ENCODE assay signal across 8 cellular contexts in the genomic region with DNA sequence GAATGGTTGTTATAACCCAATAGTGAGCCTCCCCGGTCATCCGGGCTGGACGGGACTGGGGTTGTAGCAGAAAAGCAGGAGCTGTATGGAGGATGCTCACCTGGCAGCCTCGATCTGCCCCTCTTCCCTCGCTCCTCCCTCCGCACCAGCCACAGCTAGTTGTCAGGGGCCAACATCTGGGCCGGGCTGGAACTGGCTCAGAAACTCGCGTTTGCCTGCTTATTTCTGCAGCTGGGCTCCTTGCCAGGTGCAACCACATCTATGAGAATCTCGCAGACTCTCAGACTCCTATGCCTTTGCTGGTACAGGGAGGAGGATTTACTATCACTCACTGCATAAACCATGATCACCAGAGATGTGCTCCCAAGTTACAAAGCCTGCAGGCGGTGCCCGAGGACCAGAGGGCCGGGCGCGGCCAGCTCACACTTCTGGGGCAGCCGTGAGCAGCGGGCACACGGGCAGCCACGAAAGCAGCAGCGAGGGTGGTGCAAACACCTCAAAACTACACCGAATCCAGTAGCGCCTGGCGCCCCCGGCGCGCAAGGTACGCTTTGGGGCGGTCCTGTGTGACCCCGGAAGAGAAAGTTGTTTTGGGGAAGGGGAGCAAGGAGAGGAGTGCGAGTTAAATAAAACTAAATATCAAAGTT. TPM values are rescaled to one million over a fixed set of nuclear protein-coding genes. Genes with fewer than 3 reads are reported as not detected.
A peak's percentile ranks its signal among the peaks of the same experiment; 100 is the strongest.
DNase-seq lines count a peak whose midpoint lies in the region; ATAC-seq and TF ChIP-seq lines count a peak whose summit lies in the region.

No MANE protein-coding gene starts in this region.

- intact Hi-C loops in left colon (cut with DNase I, micrococcal nuclease) = no loop called here

- TF ChIP-seq CTCF in GM13977 (IDR thresholded peaks at IDR 0.05; ENCODE audit: extremely low read depth, insufficient read depth, missing control alignments) = peak; percentile 12
- no peak for TF ChIP-seq CTCF in WTC11 (IDR thresholded peaks at IDR 0.05)

- H3K27ac ChIP-seq in cingulate gyrus (ENCODE audit: low read depth, low read length) = peak overlapping the region; percentile 88

- peak overlapping the region; percentile 95 for H3K4me3 Mint-ChIP-seq in WTC11

- H3K27ac Mint-ChIP-seq in WTC11 = peak overlapping the region; percentile 98

- peaks cover 20% of the 10 kb centered on the region for H3K27me3 Mint-ChIP-seq in WTC11 (ENCODE audit: low read depth)

- peaks cover 26% of the 10 kb centered on the region for H3K4me1 Mint-ChIP-seq in WTC11

- peak; percentile 45 for ATAC-seq in HG02852 (IDR thresholded peaks at IDR 0.05; ENCODE audit: unreplicated experiment)
- peak; percentile 42 for ATAC-seq in WTC11
- ATAC-seq in left colon = peak; percentile 76

- CTCF ChIA-PET in WTC11 (lab: Charles Lee) = interaction anchor here (0.7 to 5.0 kb wide), 10 partner anchors 11 to 301 kb away, joined by 3 to 51 read pairs (median 8); no protein-coding TSS in a partner anchor

- peak; percentile 37 for DNase-seq in 8988T
- peak; percentile 69 for DNase-seq in GM13977 (ENCODE audit: low spot score)
- peak; percentile 65 for DNase-seq in NCI-H2029 (lab: John Stamatoyannopoulos, UW)
- DNase-seq in WTC11 (ENCODE audit: low spot score) = peak; percentile 54
- DNase-seq in left colon = peak; percentile 81 to 82
- peak; percentile 46 for DNase-seq in stimulated activated CD4-positive, alpha-beta T cell treated with anti-CD3 and anti-CD28 coated beads, Interleukin-1b, Interleukin-23, amount 100 ng/mL, for 48 hours

- in situ Hi-C loops in GM13977 (cut with MboI; ENCODE audit: low pct_unique_long_range_greater_than_20kb, low sequenced_read_pairs, unreplicated experiment) = no loop called here

- POLR2A ChIA-PET in WTC11 (lab: Charles Lee) = interaction anchor here (0.7 to 1.9 kb wide), 6 partner anchors 21 to 162 kb away, joined by 3 to 11 read pairs (median 3); no protein-coding TSS in a partner anchor

- H3K36me3 Mint-ChIP-seq in WTC11 = peaks cover 11% of the 10 kb centered on the region

- H3K9me3 Mint-ChIP-seq in WTC11 = peaks cover 14% of the 10 kb centered on the region

TF ChIP-seq in WTC11, 78 proteins besides CTCF, POLR2A, EP300 and RAD21:
- TF ChIP-seq ETV6 (CRISPR knock-in tag; IDR thresholded peaks at IDR 0.05) (0 out of 2 replicates have a peak, but pooled peaks have one; percentile 7), EMX1 (CRISPR knock-in tag; IDR thresholded peaks at IDR 0.05) (no peak), ZNF263 (CRISPR knock-in tag; IDR thresholded peaks at IDR 0.05; ENCODE audit: low read depth) (peak; percentile 72; the same call in 1 of the 2 replicates), ZNF219 (CRISPR knock-in tag; IDR thresholded peaks at IDR 0.05; ENCODE audit: borderline replicate concordance) (no peak), ATF1 (CRISPR knock-in tag; IDR thresholded peaks at IDR 0.05) (no peak), FOXP1 (CRISPR knock-in tag; IDR thresholded peaks at IDR 0.05; ENCODE audit: borderline replicate concordance) (0 out of 2 replicates have a peak, but pooled peaks have one; percentile 14)
- TF ChIP-seq, protein P1, sequence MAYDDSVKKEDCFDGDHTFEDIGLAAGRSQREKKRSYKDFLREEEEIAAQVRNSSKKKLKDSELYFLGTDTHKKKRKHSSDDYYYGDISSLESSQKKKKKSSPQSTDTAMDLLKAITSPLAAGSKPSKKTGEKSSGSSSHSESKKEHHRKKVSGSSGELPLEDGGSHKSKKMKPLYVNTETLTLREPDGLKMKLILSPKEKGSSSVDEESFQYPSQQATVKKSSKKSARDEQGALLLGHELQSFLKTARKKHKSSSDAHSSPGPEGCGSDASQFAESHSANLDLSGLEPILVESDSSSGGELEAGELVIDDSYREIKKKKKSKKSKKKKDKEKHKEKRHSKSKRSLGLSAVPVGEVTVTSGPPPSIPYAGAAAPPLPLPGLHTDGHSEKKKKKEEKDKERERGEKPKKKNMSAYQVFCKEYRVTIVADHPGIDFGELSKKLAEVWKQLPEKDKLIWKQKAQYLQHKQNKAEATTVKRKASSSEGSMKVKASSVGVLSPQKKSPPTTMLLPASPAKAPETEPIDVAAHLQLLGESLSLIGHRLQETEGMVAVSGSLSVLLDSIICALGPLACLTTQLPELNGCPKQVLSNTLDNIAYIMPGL (CRISPR knock-in tag; IDR thresholded peaks at IDR 0.05) = peak; percentile 42; the same call in 1 of the 2 replicates
- TF ChIP-seq, protein P2, sequence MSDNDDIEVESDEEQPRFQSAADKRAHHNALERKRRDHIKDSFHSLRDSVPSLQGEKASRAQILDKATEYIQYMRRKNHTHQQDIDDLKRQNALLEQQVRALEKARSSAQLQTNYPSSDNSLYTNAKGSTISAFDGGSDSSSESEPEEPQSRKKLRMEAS (CRISPR knock-in tag; IDR thresholded peaks at IDR 0.05) = peak; percentile 11; the same call in 1 of the 2 replicates
- TF ChIP-seq, protein P3, sequence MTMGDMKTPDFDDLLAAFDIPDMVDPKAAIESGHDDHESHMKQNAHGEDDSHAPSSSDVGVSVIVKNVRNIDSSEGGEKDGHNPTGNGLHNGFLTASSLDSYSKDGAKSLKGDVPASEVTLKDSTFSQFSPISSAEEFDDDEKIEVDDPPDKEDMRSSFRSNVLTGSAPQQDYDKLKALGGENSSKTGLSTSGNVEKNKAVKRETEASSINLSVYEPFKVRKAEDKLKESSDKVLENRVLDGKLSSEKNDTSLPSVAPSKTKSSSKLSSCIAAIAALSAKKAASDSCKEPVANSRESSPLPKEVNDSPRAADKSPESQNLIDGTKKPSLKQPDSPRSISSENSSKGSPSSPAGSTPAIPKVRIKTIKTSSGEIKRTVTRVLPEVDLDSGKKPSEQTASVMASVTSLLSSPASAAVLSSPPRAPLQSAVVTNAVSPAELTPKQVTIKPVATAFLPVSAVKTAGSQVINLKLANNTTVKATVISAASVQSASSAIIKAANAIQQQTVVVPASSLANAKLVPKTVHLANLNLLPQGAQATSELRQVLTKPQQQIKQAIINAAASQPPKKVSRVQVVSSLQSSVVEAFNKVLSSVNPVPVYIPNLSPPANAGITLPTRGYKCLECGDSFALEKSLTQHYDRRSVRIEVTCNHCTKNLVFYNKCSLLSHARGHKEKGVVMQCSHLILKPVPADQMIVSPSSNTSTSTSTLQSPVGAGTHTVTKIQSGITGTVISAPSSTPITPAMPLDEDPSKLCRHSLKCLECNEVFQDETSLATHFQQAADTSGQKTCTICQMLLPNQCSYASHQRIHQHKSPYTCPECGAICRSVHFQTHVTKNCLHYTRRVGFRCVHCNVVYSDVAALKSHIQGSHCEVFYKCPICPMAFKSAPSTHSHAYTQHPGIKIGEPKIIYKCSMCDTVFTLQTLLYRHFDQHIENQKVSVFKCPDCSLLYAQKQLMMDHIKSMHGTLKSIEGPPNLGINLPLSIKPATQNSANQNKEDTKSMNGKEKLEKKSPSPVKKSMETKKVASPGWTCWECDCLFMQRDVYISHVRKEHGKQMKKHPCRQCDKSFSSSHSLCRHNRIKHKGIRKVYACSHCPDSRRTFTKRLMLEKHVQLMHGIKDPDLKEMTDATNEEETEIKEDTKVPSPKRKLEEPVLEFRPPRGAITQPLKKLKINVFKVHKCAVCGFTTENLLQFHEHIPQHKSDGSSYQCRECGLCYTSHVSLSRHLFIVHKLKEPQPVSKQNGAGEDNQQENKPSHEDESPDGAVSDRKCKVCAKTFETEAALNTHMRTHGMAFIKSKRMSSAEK (CRISPR knock-in tag; IDR thresholded peaks at IDR 0.05; ENCODE audit: borderline replicate concordance) = no peak
- TF ChIP-seq, protein P4, sequence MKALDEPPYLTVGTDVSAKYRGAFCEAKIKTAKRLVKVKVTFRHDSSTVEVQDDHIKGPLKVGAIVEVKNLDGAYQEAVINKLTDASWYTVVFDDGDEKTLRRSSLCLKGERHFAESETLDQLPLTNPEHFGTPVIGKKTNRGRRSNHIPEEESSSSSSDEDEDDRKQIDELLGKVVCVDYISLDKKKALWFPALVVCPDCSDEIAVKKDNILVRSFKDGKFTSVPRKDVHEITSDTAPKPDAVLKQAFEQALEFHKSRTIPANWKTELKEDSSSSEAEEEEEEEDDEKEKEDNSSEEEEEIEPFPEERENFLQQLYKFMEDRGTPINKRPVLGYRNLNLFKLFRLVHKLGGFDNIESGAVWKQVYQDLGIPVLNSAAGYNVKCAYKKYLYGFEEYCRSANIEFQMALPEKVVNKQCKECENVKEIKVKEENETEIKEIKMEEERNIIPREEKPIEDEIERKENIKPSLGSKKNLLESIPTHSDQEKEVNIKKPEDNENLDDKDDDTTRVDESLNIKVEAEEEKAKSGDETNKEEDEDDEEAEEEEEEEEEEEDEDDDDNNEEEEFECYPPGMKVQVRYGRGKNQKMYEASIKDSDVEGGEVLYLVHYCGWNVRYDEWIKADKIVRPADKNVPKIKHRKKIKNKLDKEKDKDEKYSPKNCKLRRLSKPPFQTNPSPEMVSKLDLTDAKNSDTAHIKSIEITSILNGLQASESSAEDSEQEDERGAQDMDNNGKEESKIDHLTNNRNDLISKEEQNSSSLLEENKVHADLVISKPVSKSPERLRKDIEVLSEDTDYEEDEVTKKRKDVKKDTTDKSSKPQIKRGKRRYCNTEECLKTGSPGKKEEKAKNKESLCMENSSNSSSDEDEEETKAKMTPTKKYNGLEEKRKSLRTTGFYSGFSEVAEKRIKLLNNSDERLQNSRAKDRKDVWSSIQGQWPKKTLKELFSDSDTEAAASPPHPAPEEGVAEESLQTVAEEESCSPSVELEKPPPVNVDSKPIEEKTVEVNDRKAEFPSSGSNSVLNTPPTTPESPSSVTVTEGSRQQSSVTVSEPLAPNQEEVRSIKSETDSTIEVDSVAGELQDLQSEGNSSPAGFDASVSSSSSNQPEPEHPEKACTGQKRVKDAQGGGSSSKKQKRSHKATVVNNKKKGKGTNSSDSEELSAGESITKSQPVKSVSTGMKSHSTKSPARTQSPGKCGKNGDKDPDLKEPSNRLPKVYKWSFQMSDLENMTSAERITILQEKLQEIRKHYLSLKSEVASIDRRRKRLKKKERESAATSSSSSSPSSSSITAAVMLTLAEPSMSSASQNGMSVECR (CRISPR knock-in tag; IDR thresholded peaks at IDR 0.05; ENCODE audit: borderline replicate concordance) = 0 out of 2 replicates have a peak, but pooled peaks have one; percentile 4
- TF ChIP-seq, protein P5, sequence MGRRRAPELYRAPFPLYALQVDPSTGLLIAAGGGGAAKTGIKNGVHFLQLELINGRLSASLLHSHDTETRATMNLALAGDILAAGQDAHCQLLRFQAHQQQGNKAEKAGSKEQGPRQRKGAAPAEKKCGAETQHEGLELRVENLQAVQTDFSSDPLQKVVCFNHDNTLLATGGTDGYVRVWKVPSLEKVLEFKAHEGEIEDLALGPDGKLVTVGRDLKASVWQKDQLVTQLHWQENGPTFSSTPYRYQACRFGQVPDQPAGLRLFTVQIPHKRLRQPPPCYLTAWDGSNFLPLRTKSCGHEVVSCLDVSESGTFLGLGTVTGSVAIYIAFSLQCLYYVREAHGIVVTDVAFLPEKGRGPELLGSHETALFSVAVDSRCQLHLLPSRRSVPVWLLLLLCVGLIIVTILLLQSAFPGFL (CRISPR knock-in tag; IDR thresholded peaks at IDR 0.05; ENCODE audit: borderline replicate concordance) = peak; percentile 42; the same call in 1 of the 2 replicates

RNA-seq across cellular contexts. Expression of a gene that starts 0.6 kb away (rescaled TPM):
- total RNA-seq in WTC11 (2021) = 12.6 to 13.2 TPM (median 12.7 TPM) in 3 replicates
- total RNA-seq in left colon = 10 to 100 TPM; 69.2 to 85.7 TPM

Comparison
In these comparisons a context has a peak if more than half of its experiments do, and no peak if none do; other contexts are left out.
1. Peak in every context shown above with its lines: DNase-seq, ATAC-seq and H3K27ac ChIP-seq.